ENCODE assay signal across 9 cellular contexts in the genomic region with DNA sequence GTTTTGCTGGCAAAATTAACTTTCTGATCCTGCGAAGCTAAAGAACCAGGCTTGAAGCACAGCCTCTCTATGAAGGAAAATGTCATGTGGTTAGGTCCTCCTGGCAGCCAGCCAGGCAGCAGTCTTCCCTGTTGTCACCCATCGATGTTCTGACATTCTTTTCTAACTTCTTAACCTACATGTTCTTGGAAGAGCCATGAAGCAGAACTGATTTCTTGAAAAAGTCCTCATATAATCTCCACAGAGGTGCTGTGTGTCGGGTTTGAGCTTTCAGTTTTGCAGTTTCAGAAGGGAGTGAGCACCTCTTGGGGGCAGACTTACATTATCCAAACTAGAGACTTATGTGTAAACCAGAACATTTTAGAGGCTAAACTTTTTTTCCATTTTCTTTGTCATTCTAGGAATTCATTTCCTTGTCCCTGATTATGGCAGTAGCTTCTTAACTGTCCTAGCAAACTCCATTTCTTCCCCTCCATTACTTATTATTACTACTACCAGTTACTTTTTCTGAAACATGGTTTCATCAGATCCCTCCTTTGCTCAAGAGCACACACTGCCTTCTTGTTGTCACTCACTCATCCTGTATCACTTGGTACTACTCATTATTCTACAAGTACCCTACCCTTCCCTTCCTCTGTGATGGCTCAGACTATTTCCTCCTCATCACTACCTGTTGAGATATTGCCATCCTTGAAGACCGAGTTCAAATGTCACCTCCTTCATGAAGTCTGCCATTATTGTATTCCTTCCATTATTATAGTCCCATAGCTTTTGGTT. TPM values are rescaled to one million over a fixed set of nuclear protein-coding genes. Genes with fewer than 3 reads are reported as not detected.
DNase-seq lines count a peak whose midpoint lies in the region; TF ChIP-seq lines count a peak whose summit lies in the region.
"Had no signal": no experiment of that assay in that cellular context is flagged by ENCODE, and none has a peak within 500 bp of the region (broad histone marks: within the 10 kb centered on the region; RNA-seq: fewer than 3 reads in every experiment).

No MANE protein-coding gene starts in this region.

- intact Hi-C loops in A673 (cut with micrococcal nuclease; ENCODE audit: unreplicated experiment) = loop anchor here (2.0 kb wide), 1 partner anchor 335 kb away; no protein-coding TSS in a partner anchor

- H3K9me3 ChIP-seq in A673 (ENCODE audit: low read depth, low read length, poor library complexity, severe bottlenecking) = no peaks in the 10 kb centered on the region

- peaks cover 12% of the 10 kb centered on the region for H3K27me3 Mint-ChIP-seq in chondrocyte (ENCODE audit: low read depth)

- no TSS peak for BruUV-seq in A673 (replicated peaks; lab: Mats Ljungman, UMichigan)

- no peaks in the 10 kb centered on the region for H3K36me3 ChIP-seq in A673 (ENCODE audit: insufficient read depth, low read length, poor library complexity, severe bottlenecking)

- H3K4me3 Mint-ChIP-seq in chondrocyte (ENCODE audit: unreplicated experiment) = no peak overlapping the region

- no peaks in the 10 kb centered on the region for H3K9me3 Mint-ChIP-seq in chondrocyte (ENCODE audit: low read depth)

- H3K27me3 ChIP-seq in A673 (replicated peaks; ENCODE audit: insufficient read depth, low read depth, low read length, poor library complexity) = no peaks in the 10 kb centered on the region

- no peaks in the 10 kb centered on the region for H3K36me3 Mint-ChIP-seq in chondrocyte (ENCODE audit: low read depth)

- CTCF ChIA-PET in A673 (lab: Charles Lee) = interaction anchor here (0.6 kb wide), 1 partner anchor 12 kb away, joined by 4 read pairs; no protein-coding TSS in a partner anchor

- peak; percentile 40 for DNase-seq in A673 (ENCODE audit: low spot score)
- peak; percentile 47 for DNase-seq in GM13976 (ENCODE audit: low spot score)
- DNase-seq in NCI-H69 (lab: John Stamatoyannopoulos, UW) = peak; percentile 1
- DNase-seq in chondrocyte (ENCODE audit: low spot score) = no peak
- DNase-seq in amniotic stem cell (lab: John Stamatoyannopoulos, UW) = no peak
- DNase-seq in NCI-H510A (lab: John Stamatoyannopoulos, UW) = no peak
- DNase-seq in NOMO-1 (lab: John Stamatoyannopoulos, UW; ENCODE audit: unreplicated experiment in 2 of 2) = no peak
- no peak for DNase-seq in NCI-H187 treated with DMSO at 0.1 percent for 48 hours (lab: John Stamatoyannopoulos, UW)

- in situ Hi-C loops in GM13976 (cut with MboI; ENCODE audit: low sequenced_read_pairs, unreplicated experiment) = loop anchor here (10.0 kb wide), 1 partner anchor 51 kb away; no protein-coding TSS in a partner anchor

- peaks cover 14% of the 10 kb centered on the region for H3K4me1 ChIP-seq in A673 (ENCODE audit: insufficient read depth, low read length, poor library complexity, severe bottlenecking)

- no peak overlapping the region for H3K4me3 ChIP-seq in A673 (ENCODE audit: low read depth, low read length, poor library complexity, severe bottlenecking)

- POLR2A ChIA-PET in A673 (lab: Charles Lee; ENCODE audit: low non-redundant PET) = no interaction called here

- H3K4me1 Mint-ChIP-seq in chondrocyte (ENCODE audit: low read depth) = peaks cover 31% of the 10 kb centered on the region

- no peak overlapping the region for H3K27ac ChIP-seq in A673 (ENCODE audit: low read depth, low read length, poor library complexity, severe bottlenecking)

- peak; percentile 27; the same call in 1 of the 2 replicates for TF ChIP-seq CTCF in A673 (conservative IDR thresholded peaks at IDR 0.05; ENCODE audit: low read depth, low read length)
- TF ChIP-seq CTCF in GM13976 (IDR thresholded peaks at IDR 0.05; ENCODE audit: borderline replicate concordance, control extremely low read depth, extremely low read depth, insufficient read depth, missing control alignments) = peak; percentile 20
- TF ChIP-seq CTCF in chondrocyte (IDR thresholded peaks at IDR 0.05) = no peak

- peak overlapping the region; percentile 59 for H3K27ac Mint-ChIP-seq in chondrocyte (ENCODE audit: unreplicated experiment)

RNA-seq across cellular contexts. Expression of gene DOK1, which starts 31.1 kb away (rescaled TPM):
- total RNA-seq in A673 (2021) (18.4 and 20.7 TPM in 2 replicates), chondrocyte (33.6 to 46.0 TPM (median 44.4 TPM) in 3 replicates)

RNA-seq across cellular contexts. Expression of gene LOXL3, which starts 31.9 kb away (rescaled TPM):
- total RNA-seq in A673 (2021) = 0.88 and 1.9 TPM in 2 replicates
- 107 to 112 TPM (median 109 TPM) in 3 replicates for total RNA-seq in chondrocyte

RNA-seq across cellular contexts. Expression of gene HTRA2, which starts 55.9 kb away (rescaled TPM):
- total RNA-seq in A673 (2021) (35.1 and 37.7 TPM in 2 replicates), chondrocyte (23.8 to 31.2 TPM (median 24.2 TPM) in 3 replicates)

RNA-seq across cellular contexts. Expression of gene AUP1, which starts 56.1 kb away (rescaled TPM):
- total RNA-seq in A673 (2021) = 114 and 126 TPM in 2 replicates
- total RNA-seq in chondrocyte = 76.8 to 94.3 TPM (median 79.8 TPM) in 3 replicates

RNA-seq across cellular contexts. Expression of gene DQX1, which starts 59.6 kb away (rescaled TPM):
- total RNA-seq in A673 (2021) (0.50 and 0.71 TPM in 2 replicates), chondrocyte (0.34 TPM in 1 of 3 replicates, not detected in the others)
- total RNA-seq: dermis microvascular lymphatic vessel endothelial cell had no signal

Comparison
In these comparisons a context has a peak if more than half of its experiments do, and no peak if none do; other contexts are left out.
1. DNase-seq: peak in A673 (single experiment), GM13976 (single experiment) and NCI-H69 (single experiment); none in chondrocyte (single experiment), amniotic stem cell (single experiment), NCI-H510A (single experiment), NOMO-1 (0 of 2) and NCI-H187 treated with DMSO at 0.1 percent for 48 hours (single experiment).
2. RNA of gene LOXL3, which starts 31.9 kb away (total RNA-seq): 107 to 112 TPM in chondrocyte; 0.88 to 1.9 TPM in A673; every median in the first group is over 10 times any median in the second.